ENCODE assay signal across 8 cellular contexts in genomic region chr19:49057636-49058234, GRCh38. TPM values are rescaled to one million over a fixed set of nuclear protein-coding genes. Genes with fewer than 3 reads are reported as not detected.
DNase-seq lines count a peak whose midpoint lies in the region; ATAC-seq lines count a peak whose summit lies in the region.

Gene CGB7, minus strand, starts transcription at chr19:49057749. Its CDS starts 2,374 bp downstream, at chr19:49055375.

- no peak within 1 kb of the TSS for H3K27ac Mint-ChIP-seq in activated naive CD8-positive, alpha-beta T cell treated with anti-CD3 and anti-CD28 coated beads for 36 hours

- no peaks in the 10 kb centered on the region for H3K9me3 Mint-ChIP-seq in activated naive CD8-positive, alpha-beta T cell treated with anti-CD3 and anti-CD28 coated beads for 36 hours

- H3K4me1 Mint-ChIP-seq in activated naive CD8-positive, alpha-beta T cell treated with anti-CD3 and anti-CD28 coated beads for 36 hours, result peaks cover 12% of the 10 kb centered on the region

- H3K4me3 Mint-ChIP-seq in activated naive CD8-positive, alpha-beta T cell treated with anti-CD3 and anti-CD28 coated beads for 36 hours, result peak within 1 kb of the TSS; percentile 63

- peak; percentile 84 for DNase-seq in EL
- DNase-seq in NCI-H748 treated with DMSO at 0.1 percent for 48 hours (lab: John Stamatoyannopoulos, UW), result peak; percentile 54
- peak; percentile 28 for DNase-seq in activated naive CD8-positive, alpha-beta T cell treated with anti-CD3 and anti-CD28 coated beads for 36 hours
- DNase-seq in cardiac septum (ENCODE audit: low spot score), result peak; percentile 79
- DNase-seq in posterior vena cava (ENCODE audit: low spot score), result peak; percentile 87
- no peak for DNase-seq in putamen (ENCODE audit: low spot score)

- ATAC-seq in GM19467 (IDR thresholded peaks at IDR 0.05; ENCODE audit: unreplicated experiment) (no peak), GM19452 (IDR thresholded peaks at IDR 0.05; ENCODE audit: unreplicated experiment) (no peak)

- intact Hi-C loops in cardiac septum (cut with DNase I), result no loop called here
- intact Hi-C loops in posterior vena cava (cut with DNase I), result no loop called here

- peaks cover 59% of the 10 kb centered on the region for H3K27me3 Mint-ChIP-seq in activated naive CD8-positive, alpha-beta T cell treated with anti-CD3 and anti-CD28 coated beads for 36 hours

- no peaks in the 10 kb centered on the region for H3K36me3 Mint-ChIP-seq in activated naive CD8-positive, alpha-beta T cell treated with anti-CD3 and anti-CD28 coated beads for 36 hours

RNA-seq across cellular contexts. Expression of gene CGB7, which starts in this region (rescaled TPM):
- total RNA-seq in activated naive CD8-positive, alpha-beta T cell treated with anti-CD3 and anti-CD28 coated beads for 36 hours, result not detected
- not detected for total RNA-seq in cardiac septum
- not detected for total RNA-seq in posterior vena cava

Comparison
In these comparisons a context has a peak if more than half of its experiments do, and no peak if none do; other contexts are left out.
1. Peak in DNase-seq in activated naive CD8-positive, alpha-beta T cell treated with anti-CD3 and anti-CD28 coated beads for 36 hours; RNA of the gene not detected or under 1 TPM.
2. Peak in DNase-seq in cardiac septum; RNA of the gene not detected or under 1 TPM.
3. Peak in DNase-seq in posterior vena cava; RNA of the gene not detected or under 1 TPM.